In genomic region chr4:62398318-62398717, GRCh38 we compare ENCODE assay signal across 27 cellular contexts.
"Had no signal": no experiment of that assay in that cellular context is flagged by ENCODE, and none has a peak within 500 bp of the region (broad histone marks: within the 10 kb centered on the region; RNA-seq: fewer than 3 reads in every experiment).

No MANE protein-coding gene starts in this region.

- H3K36me3 Mint-ChIP-seq: stimulated activated effector memory CD8-positive, alpha-beta T cell treated with anti-CD3 and anti-CD28 coated beads, Interleukin-12 subunit alpha, Interleukin-12 subunit beta, amount 100 ng/mL, for 72 hours; type B pancreatic cell had no signal

- ATAC-seq: foreskin keratinocyte; gastroesophageal sphincter; left colon; lower lobe of right lung; natural killer cell; pancreas; right lobe of liver; stimulated activated effector memory CD8-positive, alpha-beta T cell treated with anti-CD3 and anti-CD28 coated beads, Interleukin-12 subunit alpha, Interleukin-12 subunit beta, amount 100 ng/mL, for 72 hours had no signal

- H3K4me3 ChIP-seq: coronary artery, esophagus muscularis mucosa, gastroesophageal sphincter, left ventricle myocardium inferior, lower lobe of right lung, pancreas, right lobe of liver, testis, tibial artery had no signal

- H3K27me3 Mint-ChIP-seq: type B pancreatic cell had no signal

- DNase-seq: dermis blood vessel endothelial cell; effector memory CD4-positive, alpha-beta T cell; foreskin keratinocyte; hypothalamus; immature natural killer cell; islet precursor cell; kidney glomerular epithelial cell; left colon; left ventricle myocardium inferior; lower lobe of right lung; natural killer cell; pancreas; retina; right lobe of liver; small intestine; stimulated activated CD4-positive, alpha-beta T cell treated with anti-CD3 and anti-CD28 coated beads, Interleukin-2, amount 100 ng/mL, for 24 hours; stimulated activated CD4-positive, alpha-beta T cell treated with anti-CD3 and anti-CD28 coated beads, Interleukin-4, amount 100 ng/mL, for 24 hours; stimulated activated naive CD4-positive, alpha-beta T cell treated with Interleukin-2 at 50 U/mL for 16 hours; substantia nigra; testis; tibial artery had no signal

- H3K27ac Mint-ChIP-seq: natural killer cell; stimulated activated effector memory CD8-positive, alpha-beta T cell treated with anti-CD3 and anti-CD28 coated beads, Interleukin-12 subunit alpha, Interleukin-12 subunit beta, amount 100 ng/mL, for 72 hours; type B pancreatic cell had no signal

- H3K27ac ChIP-seq: coronary artery, esophagus muscularis mucosa, foreskin keratinocyte, gastroesophageal sphincter, left ventricle myocardium inferior, lower lobe of right lung, neutrophil, pancreas, right lobe of liver, testis had no signal

- H3K9me3 ChIP-seq: gastroesophageal sphincter, left ventricle myocardium inferior, lower lobe of right lung, neutrophil, pancreas, right lobe of liver, testis, tibial artery had no signal

- H3K27me3 ChIP-seq: esophagus muscularis mucosa, foreskin keratinocyte, gastroesophageal sphincter, neutrophil, pancreas, right lobe of liver, testis, tibial artery had no signal

- H3K9me3 Mint-ChIP-seq: type B pancreatic cell had no signal

- H3K36me3 ChIP-seq: esophagus muscularis mucosa, gastroesophageal sphincter, left ventricle myocardium inferior, lower lobe of right lung, neutrophil, pancreas, right lobe of liver, tibial artery had no signal

- H3K4me3 Mint-ChIP-seq: immature natural killer cell; natural killer cell; stimulated activated effector memory CD8-positive, alpha-beta T cell treated with anti-CD3 and anti-CD28 coated beads, Interleukin-12 subunit alpha, Interleukin-12 subunit beta, amount 100 ng/mL, for 72 hours; type B pancreatic cell had no signal

- H3K4me1 ChIP-seq: esophagus muscularis mucosa, foreskin keratinocyte, gastroesophageal sphincter, left ventricle myocardium inferior, lower lobe of right lung, pancreas, right lobe of liver, testis, tibial artery had no signal

- H3K4me1 Mint-ChIP-seq: natural killer cell; stimulated activated effector memory CD8-positive, alpha-beta T cell treated with anti-CD3 and anti-CD28 coated beads, Interleukin-12 subunit alpha, Interleukin-12 subunit beta, amount 100 ng/mL, for 72 hours had no signal
